Comparison of ENCODE assay signal across 1 cellular context in genomic region chr6:170583736-170584180, GRCh38.
TF ChIP-seq lines count a peak whose summit lies in the region.

No MANE protein-coding gene starts in this region.

TF ChIP-seq in HCT116, 20 proteins besides CTCF, POLR2A, EP300 and RAD21 (continued from another document):
- no peak for TF ChIP-seq REST (IDR thresholded peaks at IDR 0.05; ENCODE audit: low read depth)
- TF ChIP-seq ZNF274 (IDR thresholded peaks at IDR 0.05; ENCODE audit: low read depth, low read length): no peak
- no peak for TF ChIP-seq JUND (IDR thresholded peaks at IDR 0.05)
- TF ChIP-seq EZH2phosphoT487 (IDR thresholded peaks at IDR 0.05; ENCODE audit: borderline replicate concordance): no peak
- no peak for TF ChIP-seq POLR2AphosphoS5 (IDR thresholded peaks at IDR 0.05; ENCODE audit: low read depth, low read length)
- no peak for TF ChIP-seq SP1 (IDR thresholded peaks at IDR 0.05; ENCODE audit: low read depth)
- TF ChIP-seq EGR1 (IDR thresholded peaks at IDR 0.05; ENCODE audit: low read depth): no peak
